Comparison of ENCODE assay signal across 33 cellular contexts in genomic region chr9:79778581-79778980, GRCh38.
DNase-seq lines count a peak whose midpoint lies in the region; ATAC-seq and TF ChIP-seq lines count a peak whose summit lies in the region.
"Had no signal": no experiment of that assay in that cellular context is flagged by ENCODE, and none has a peak within 500 bp of the region (broad histone marks: within the 10 kb centered on the region; RNA-seq: fewer than 3 reads in every experiment).

No MANE protein-coding gene starts in this region.

- no peaks in the 10 kb centered on the region for H3K27me3 Mint-ChIP-seq in type B pancreatic cell
- H3K27me3 Mint-ChIP-seq: B cell; CD4-positive, alpha-beta T cell; CD8-positive, alpha-beta memory T cell had no signal

- ATAC-seq in GM19351 (IDR thresholded peaks at IDR 0.05; ENCODE audit: unreplicated experiment): no peak
- ATAC-seq: A549; CD8-positive, alpha-beta T cell had no signal

- no peak overlapping the region for H3K27ac ChIP-seq in esophagus muscularis mucosa (replicated peaks in 1 of 4)
- peak overlapping the region; percentile 61 for H3K27ac ChIP-seq in trophoblast cell (ENCODE audit: low read depth, low read length)
- H3K27ac ChIP-seq: 22Rv1; A549; BLaER1; BLaER1 treated with 17β-estradiol and CSF1 and Interleukin-3, amounts not matched to agents 10 nM and 100 nM; C4-2B had no signal

- no peaks in the 10 kb centered on the region for H3K36me3 ChIP-seq in esophagus muscularis mucosa
- H3K36me3 ChIP-seq in trophoblast cell (ENCODE audit: control insufficient read depth in 1 of 2, insufficient read depth in 2 of 2, low read length in 2 of 2): no peaks in the 10 kb centered on the region
- H3K36me3 ChIP-seq: BE2C; BLaER1; BLaER1 treated with 17β-estradiol and CSF1 and Interleukin-3, amounts not matched to agents 10 nM and 100 nM had no signal

- no peak overlapping the region for H3K4me2 ChIP-seq in trophoblast cell (ENCODE audit: low read length)
- H3K4me2 ChIP-seq: A549; BLaER1; BLaER1 treated with 17β-estradiol and CSF1 and Interleukin-3, amounts not matched to agents 10 nM and 100 nM had no signal

- H3K14ac ChIP-seq in trophoblast cell (ENCODE audit: low read length): no peak overlapping the region

- no peaks in the 10 kb centered on the region for H3K79me2 ChIP-seq in trophoblast cell (ENCODE audit: control insufficient read depth, insufficient read depth, low read length, poor library complexity)

- H3K4me3 Mint-ChIP-seq in type B pancreatic cell: peak overlapping the region; percentile 36
- H3K4me3 Mint-ChIP-seq: B cell; CD14-positive monocyte; CD4-positive, alpha-beta memory T cell; CD4-positive, alpha-beta T cell; CD4-positive, CD25-positive, alpha-beta regulatory T cell; CD8-positive, alpha-beta memory T cell; CD8-positive, alpha-beta T cell had no signal

- H3K9me3 Mint-ChIP-seq in type B pancreatic cell: peaks cover 5% of the 10 kb centered on the region
- H3K9me3 Mint-ChIP-seq: CD4-positive, alpha-beta T cell; CD8-positive, alpha-beta memory T cell; CD8-positive, alpha-beta T cell had no signal

- no peak overlapping the region for H3K18ac ChIP-seq in trophoblast cell (ENCODE audit: low read length)

- H3K27ac Mint-ChIP-seq in type B pancreatic cell: peak overlapping the region; percentile 67
- H3K27ac Mint-ChIP-seq: B cell; CD14-positive monocyte; CD4-positive, alpha-beta memory T cell; CD4-positive, alpha-beta T cell; CD4-positive, CD25-positive, alpha-beta regulatory T cell; CD8-positive, alpha-beta memory T cell; CD8-positive, alpha-beta T cell had no signal

- no peaks in the 10 kb centered on the region for H3K4me1 Mint-ChIP-seq in type B pancreatic cell (ENCODE audit: unreplicated experiment)
- H3K4me1 Mint-ChIP-seq: B cell; CD14-positive monocyte; CD4-positive, CD25-positive, alpha-beta regulatory T cell; CD8-positive, alpha-beta memory T cell had no signal

- no peak overlapping the region for H3K23ac ChIP-seq in trophoblast cell (ENCODE audit: low read length)

- H2AK5ac ChIP-seq in trophoblast cell (ENCODE audit: low read length): no peak overlapping the region

- H3K36me3 Mint-ChIP-seq in type B pancreatic cell: peaks cover 3% of the 10 kb centered on the region
- H3K36me3 Mint-ChIP-seq: CD14-positive monocyte; CD4-positive, CD25-positive, alpha-beta regulatory T cell; CD8-positive, alpha-beta T cell had no signal

- intact Hi-C loops in esophagus muscularis mucosa (cut with DNase I): no loop called here

- H3K4me3 ChIP-seq in esophagus muscularis mucosa (no peak overlapping the region), trophoblast cell (ENCODE audit: low read depth, low read length) (no peak overlapping the region)
- H3K4me3 ChIP-seq: A549; BLaER1; BLaER1 treated with 17β-estradiol and CSF1 and Interleukin-3, amounts not matched to agents 10 nM and 100 nM had no signal

- peak; percentile 0 for DNase-seq in esophagus muscularis mucosa (ENCODE audit: extremely low spot score)
- DNase-seq in trophoblast cell: peak; percentile 54 to 70
- DNase-seq in type B pancreatic cell (ENCODE audit: extremely low spot score, unreplicated experiment): no peak
- DNase-seq in NCI-H774 (lab: John Stamatoyannopoulos, UW): no peak
- no peak for DNase-seq in ureter (ENCODE audit: low spot score)
- DNase-seq: 8988T; ACHN; AML-193; BE2C; C1 segment of cervical spinal cord; Caco-2; Calu3; CD4-positive, alpha-beta memory T cell; CD4-positive, alpha-beta T cell; CD4-positive, CD25-positive, alpha-beta regulatory T cell; CD8-positive, alpha-beta memory T cell; CD8-positive, alpha-beta T cell; COR-L47; DMS 273 treated with DMSO at 0.1 percent for 48 hours; DMS153; DMS53; DMS79; DMS79 treated with DMSO at 0.1 percent for 48 hours; DND-41; EL had no signal

- 36% methylated on average over 1 of the region's 1 CpG for WGBS in esophagus muscularis mucosa
- no CpG with 5 or more reads among the region's 1 CpG for WGBS in trophoblast cell (ENCODE audit: extremely low coverage, insufficient coverage, insufficient read length)

- H4K91ac ChIP-seq in trophoblast cell (ENCODE audit: low read depth, low read length): no peak overlapping the region

- H3K27me3 ChIP-seq in esophagus muscularis mucosa (no peaks in the 10 kb centered on the region), trophoblast cell (ENCODE audit: insufficient read depth, low read length) (no peaks in the 10 kb centered on the region)
- H3K27me3 ChIP-seq: BE2C; BLaER1; BLaER1 treated with 17β-estradiol and CSF1 and Interleukin-3, amounts not matched to agents 10 nM and 100 nM had no signal

- H3K79me1 ChIP-seq in trophoblast cell (ENCODE audit: low read length): peaks cover 11% of the 10 kb centered on the region

- peak overlapping the region; percentile 79 for H2BK120ac ChIP-seq in trophoblast cell (ENCODE audit: insufficient read depth, low read length, poor library complexity)

- no peak for TF ChIP-seq POLR2A in esophagus muscularis mucosa (IDR thresholded peaks at IDR 0.05; ENCODE audit: low read depth)

- no peak overlapping the region for H2BK5ac ChIP-seq in trophoblast cell (ENCODE audit: low read depth, low read length, poor library complexity)

- TF ChIP-seq EP300 in esophagus muscularis mucosa (IDR thresholded peaks at IDR 0.05): no peak

- H3K4me1 ChIP-seq in esophagus muscularis mucosa (no peaks in the 10 kb centered on the region), trophoblast cell (ENCODE audit: control insufficient read depth in 1 of 2, insufficient read depth in 2 of 2, low read length in 2 of 2) (peaks cover 8 to 15% of the 10 kb centered on the region in 2 experiments)
- H3K4me1 ChIP-seq: A549; BE2C; BLaER1; BLaER1 treated with 17β-estradiol and CSF1 and Interleukin-3, amounts not matched to agents 10 nM and 100 nM; Caco-2 had no signal

- no peak overlapping the region for H3K4ac ChIP-seq in trophoblast cell (ENCODE audit: low read depth, low read length)

- H4K12ac ChIP-seq in trophoblast cell (ENCODE audit: low read depth, low read length): no peak overlapping the region

- H3K9me3 ChIP-seq in esophagus muscularis mucosa (no peaks in the 10 kb centered on the region), trophoblast cell (ENCODE audit: insufficient read depth, low read depth, low read length) (no peaks in the 10 kb centered on the region)
- H3K9me3 ChIP-seq: A549, BE2C, Caco-2 had no signal

- no peak overlapping the region for H2AFZ ChIP-seq in trophoblast cell (ENCODE audit: insufficient read depth, low read length, poor library complexity)

- H3K9ac ChIP-seq in trophoblast cell (ENCODE audit: low read length): no peak overlapping the region
- H3K9ac ChIP-seq: BLaER1; BLaER1 treated with 17β-estradiol and CSF1 and Interleukin-3, amounts not matched to agents 10 nM and 100 nM had no signal

- peak overlapping the region; percentile 36 for H2BK12ac ChIP-seq in trophoblast cell (ENCODE audit: low read length)

- H4K8ac ChIP-seq in trophoblast cell (ENCODE audit: low read depth, low read length): peak overlapping the region; percentile 16

- TF ChIP-seq CTCF in esophagus muscularis mucosa (IDR thresholded peaks at IDR 0.05) (no peak), type B pancreatic cell (conservative IDR thresholded peaks at IDR 0.05) (no peak)

Comparison
In these comparisons a context has a peak if more than half of its experiments do, and no peak if none do; other contexts are left out.
1. DNase-seq: peak in esophagus muscularis mucosa (single experiment) and trophoblast cell (2 of 2); none in type B pancreatic cell (single experiment), NCI-H774 (single experiment) and ureter (single experiment).